ENCODE assay signal across 8 cellular contexts in genomic region chr6:144334150-144334708, GRCh38. TPM values are rescaled to one million over a fixed set of nuclear protein-coding genes. Genes with fewer than 3 reads are reported as not detected.
DNase-seq lines count a peak whose midpoint lies in the region; ATAC-seq and TF ChIP-seq lines count a peak whose summit lies in the region.

No MANE protein-coding gene starts in this region.

- WGBS in adrenal gland, 4 donors = 66 to 83% (median 71%) methylated on average over 7 to 12 of the region's 12 CpGs

- ATAC-seq in GM21737 (IDR thresholded peaks at IDR 0.05; ENCODE audit: unreplicated experiment) = peak; percentile 62
- ATAC-seq in sciatic nerve = peak; percentile 36

- H3K9me3 ChIP-seq in adrenal gland (replicated peaks in 1 of 3) = no peaks in the 10 kb centered on the region

- H3K27ac Mint-ChIP-seq in activated T-helper 1 cell treated with anti-CD3 and anti-CD28 coated beads, Interleukin-12 subunit alpha, Interleukin-12 subunit beta, Interleukin-2, Interleukin-4 antibody, amounts not matched to agents 30 ng/mL and 10 ng/mL and 1 ng/mL, durations not matched to agents 14 hours and 24 hours and 36 hours = peak overlapping the region; percentile 62
- no peak overlapping the region for H3K27ac Mint-ChIP-seq in nephron progenitor cell

- no peak overlapping the region for H3K4me3 ChIP-seq in adrenal gland

- POLR2A ChIA-PET in GM10248 (lab: Yijun Ruan, JAX) = no interaction called here

- CTCF ChIA-PET in GM10248 (lab: Yijun Ruan, JAX) = interaction anchor here (1.4 kb wide), 1 partner anchor 9 kb away, joined by 4 read pairs; no protein-coding TSS in a partner anchor

- DNase-seq in GM10248 (ENCODE audit: extremely low spot score) (peak; percentile 45), NAMALWA (ENCODE audit: low spot score) (peak; percentile 76), sciatic nerve (ENCODE audit: low spot score) (no peak), C1 segment of cervical spinal cord (lab: John Stamatoyannopoulos, UW) (no peak), adrenal gland (no peak), nephron progenitor cell (no peak)
- DNase-seq in activated T-helper 1 cell treated with anti-CD3 and anti-CD28 coated beads, Interleukin-12 subunit alpha, Interleukin-12 subunit beta, Interleukin-2, Interleukin-4 antibody, amounts not matched to agents 30 ng/mL and 10 ng/mL and 1 ng/mL, durations not matched to agents 14 hours and 24 hours and 36 hours (ENCODE audit: low spot score) = peak; percentile 50

- no peaks in the 10 kb centered on the region for H3K27me3 Mint-ChIP-seq in activated T-helper 1 cell treated with anti-CD3 and anti-CD28 coated beads, Interleukin-12 subunit alpha, Interleukin-12 subunit beta, Interleukin-2, Interleukin-4 antibody, amounts not matched to agents 30 ng/mL and 10 ng/mL and 1 ng/mL, durations not matched to agents 14 hours and 24 hours and 36 hours (ENCODE audit: insufficient read depth)
- peaks cover 3% of the 10 kb centered on the region for H3K27me3 Mint-ChIP-seq in nephron progenitor cell (ENCODE audit: low read depth, poor library complexity)

- peaks cover 14 to 23% of the 10 kb centered on the region in 2 donors for H3K4me1 ChIP-seq in adrenal gland (replicated peaks in 1 of 2)

- intact Hi-C loops in activated T-helper 1 cell treated with anti-CD3 and anti-CD28 coated beads, Interleukin-12 subunit alpha, Interleukin-12 subunit beta, Interleukin-2, Interleukin-4 antibody, amounts not matched to agents 30 ng/mL and 10 ng/mL and 1 ng/mL, durations not matched to agents 14 hours and 24 hours and 36 hours (cut with micrococcal nuclease) = loop anchor here (1.0 to 2.0 kb wide), 3 partner anchors 10 to 49 kb away; partner anchors contain the start of gene UTRN
- intact Hi-C loops in sciatic nerve (cut with DNase I) (no loop called here), adrenal gland (cut with DNase I) (no loop called here)

- TF ChIP-seq POLR2A in adrenal gland (IDR thresholded peaks at IDR 0.05) = no peak

- H3K27ac ChIP-seq in adrenal gland = no peak overlapping the region

- H3K36me3 Mint-ChIP-seq in activated T-helper 1 cell treated with anti-CD3 and anti-CD28 coated beads, Interleukin-12 subunit alpha, Interleukin-12 subunit beta, Interleukin-2, Interleukin-4 antibody, amounts not matched to agents 30 ng/mL and 10 ng/mL and 1 ng/mL, durations not matched to agents 14 hours and 24 hours and 36 hours (ENCODE audit: low read depth) = no peaks in the 10 kb centered on the region
- peaks cover 9% of the 10 kb centered on the region for H3K36me3 Mint-ChIP-seq in nephron progenitor cell (ENCODE audit: low read depth)

- no peaks in the 10 kb centered on the region for H3K36me3 ChIP-seq in adrenal gland (replicated peaks in 1 of 2)

- TF ChIP-seq CTCF in GM10248 (IDR thresholded peaks at IDR 0.05; ENCODE audit: control extremely low read depth, extremely low read depth, low read depth, missing control alignments) = no peak
- no peak for TF ChIP-seq CTCF in adrenal gland (IDR thresholded peaks at IDR 0.05)
- TF ChIP-seq CTCF in nephron progenitor cell (IDR thresholded peaks at IDR 0.05) = no peak

- H3K4me1 Mint-ChIP-seq in activated T-helper 1 cell treated with anti-CD3 and anti-CD28 coated beads, Interleukin-12 subunit alpha, Interleukin-12 subunit beta, Interleukin-2, Interleukin-4 antibody, amounts not matched to agents 30 ng/mL and 10 ng/mL and 1 ng/mL, durations not matched to agents 14 hours and 24 hours and 36 hours (ENCODE audit: low read depth) = peaks cover 53% of the 10 kb centered on the region
- peaks cover 25% of the 10 kb centered on the region for H3K4me1 Mint-ChIP-seq in nephron progenitor cell

- no peaks in the 10 kb centered on the region for H3K27me3 ChIP-seq in adrenal gland

- H3K9me3 Mint-ChIP-seq in activated T-helper 1 cell treated with anti-CD3 and anti-CD28 coated beads, Interleukin-12 subunit alpha, Interleukin-12 subunit beta, Interleukin-2, Interleukin-4 antibody, amounts not matched to agents 30 ng/mL and 10 ng/mL and 1 ng/mL, durations not matched to agents 14 hours and 24 hours and 36 hours = no peaks in the 10 kb centered on the region
- H3K9me3 Mint-ChIP-seq in nephron progenitor cell = no peaks in the 10 kb centered on the region

- H3K4me3 Mint-ChIP-seq in activated T-helper 1 cell treated with anti-CD3 and anti-CD28 coated beads, Interleukin-12 subunit alpha, Interleukin-12 subunit beta, Interleukin-2, Interleukin-4 antibody, amounts not matched to agents 30 ng/mL and 10 ng/mL and 1 ng/mL, durations not matched to agents 14 hours and 24 hours and 36 hours = peak overlapping the region; percentile 80
- H3K4me3 Mint-ChIP-seq in nephron progenitor cell = no peak overlapping the region

RNA-seq across cellular contexts. Expression of gene UTRN, which starts 49.1 kb away (rescaled TPM):
- total RNA-seq in activated T-helper 1 cell treated with anti-CD3 and anti-CD28 coated beads, Interleukin-12 subunit alpha, Interleukin-12 subunit beta, Interleukin-2, Interleukin-4 antibody, amounts not matched to agents 30 ng/mL and 10 ng/mL and 1 ng/mL, durations not matched to agents 14 hours and 24 hours and 36 hours = 48.3 and 50.6 TPM in 2 replicates
- 594 TPM for total RNA-seq in sciatic nerve
- total RNA-seq in adrenal gland = 100 to 1,000 TPM in 6 of 8 donors, 10 to 100 TPM in 2; 79.6 to 194 (median 125) TPM
- polyA plus RNA-seq in adrenal gland = 10 to 100 TPM in 2 of 3 donors, 1 to 10 TPM in 1; 7.6 to 23.0 (median 19.5) TPM

Comparison
In these comparisons a context has a peak if more than half of its experiments do, and no peak if none do; other contexts are left out.
1. DNase-seq: peak in GM10248 (single experiment), NAMALWA (single experiment) and activated T-helper 1 cell treated with anti-CD3 and anti-CD28 coated beads, Interleukin-12 subunit alpha, Interleukin-12 subunit beta, Interleukin-2, Interleukin-4 antibody, amounts not matched to agents 30 ng/mL and 10 ng/mL and 1 ng/mL, durations not matched to agents 14 hours and 24 hours and 36 hours (single experiment); none in sciatic nerve (single experiment), C1 segment of cervical spinal cord (0 of 14), adrenal gland (0 of 7) and nephron progenitor cell (single experiment).